ENCODE assay signal across 1 cellular context in the genomic region with DNA sequence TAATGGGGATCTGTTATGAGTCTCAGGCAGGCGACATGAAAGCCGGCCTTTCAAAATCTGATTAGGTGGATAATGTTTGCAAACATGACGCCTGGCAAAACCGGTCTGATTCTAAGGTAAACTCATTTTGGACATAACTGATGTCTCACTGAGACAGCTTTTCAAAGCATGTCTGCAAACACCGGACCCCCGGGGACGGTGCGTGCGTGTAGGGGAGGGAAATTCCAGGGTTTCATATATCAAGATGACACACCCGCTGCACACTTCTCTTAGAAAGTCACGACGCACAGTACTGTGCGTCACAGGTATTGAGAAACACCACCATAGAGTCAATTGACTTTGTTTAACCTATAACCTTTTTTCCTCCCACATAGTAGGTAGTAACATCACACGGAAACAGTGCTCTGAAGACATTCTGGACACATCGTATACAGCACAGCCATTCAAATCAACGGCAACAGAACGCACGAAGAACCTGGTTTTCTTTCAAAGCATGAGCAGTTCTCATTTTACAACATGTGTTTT.
A peak's percentile ranks its signal among the peaks of the same experiment; 100 is the strongest.
TF ChIP-seq lines count a peak whose summit lies in the region.

No MANE protein-coding gene starts in this region.

TF ChIP-seq in HepG2, 621 proteins besides CTCF, POLR2A, EP300 and RAD21 (continues in another document):
- TF ChIP-seq ISL2 (CRISPR knock-in tag; IDR thresholded peaks at IDR 0.05) (0 out of 2 replicates have a peak, but pooled peaks have one; percentile 26), ZNF775 (CRISPR knock-in tag; IDR thresholded peaks at IDR 0.05; ENCODE audit: borderline replicate concordance) (no peak), HMGA1 (CRISPR knock-in tag; conservative IDR thresholded peaks at IDR 0.05) (no peak), MTA3 (CRISPR knock-in tag; IDR thresholded peaks at IDR 0.05) (no peak), MTF2 (CRISPR knock-in tag; IDR thresholded peaks at IDR 0.05; ENCODE audit: borderline replicate concordance) (no peak), SIX4 (CRISPR knock-in tag; IDR thresholded peaks at IDR 0.05) (peak; percentile 92), SOX5 (CRISPR knock-in tag; IDR thresholded peaks at IDR 0.05; ENCODE audit: borderline replicate concordance) (peak; percentile 54; the same call in 1 of the 2 replicates), FOXA1 (IDR thresholded peaks at IDR 0.05) (no peak), FOXA1 (CRISPR knock-in tag; IDR thresholded peaks at IDR 0.05) (peak; percentile 68), JUN (CRISPR knock-in tag; IDR thresholded peaks at IDR 0.05) (no peak), ZNF124 (CRISPR knock-in tag; IDR thresholded peaks at IDR 0.05) (no peak), SP140L (CRISPR knock-in tag; IDR thresholded peaks at IDR 0.05; ENCODE audit: borderline replicate concordance) (no peak), RBM22 (optimal IDR thresholded peaks at IDR 0.05; ENCODE audit: low read length) (no peak), KDM3A (CRISPR knock-in tag; IDR thresholded peaks at IDR 0.05; ENCODE audit: low read depth) (no peak), SIN3A (IDR thresholded peaks at IDR 0.05; ENCODE audit: borderline replicate concordance, low read depth, low read length) (no peak), DNMT3B (CRISPR knock-in tag; conservative IDR thresholded peaks at IDR 0.05) (no peak), CBFB (CRISPR knock-in tag; IDR thresholded peaks at IDR 0.05) (no peak), PRPF4 (IDR thresholded peaks at IDR 0.05; ENCODE audit: low read depth, low read length, poor library complexity, severe bottlenecking) (no peak), ZNF3 (CRISPR knock-in tag; IDR thresholded peaks at IDR 0.05) (peak; percentile 76; the same call in 1 of the 2 replicates), KDM6A (CRISPR knock-in tag; IDR thresholded peaks at IDR 0.05; ENCODE audit: low read depth) (no peak), ZSCAN12 (CRISPR knock-in tag; IDR thresholded peaks at IDR 0.05) (no peak)
- TF ChIP-seq, protein P1, sequence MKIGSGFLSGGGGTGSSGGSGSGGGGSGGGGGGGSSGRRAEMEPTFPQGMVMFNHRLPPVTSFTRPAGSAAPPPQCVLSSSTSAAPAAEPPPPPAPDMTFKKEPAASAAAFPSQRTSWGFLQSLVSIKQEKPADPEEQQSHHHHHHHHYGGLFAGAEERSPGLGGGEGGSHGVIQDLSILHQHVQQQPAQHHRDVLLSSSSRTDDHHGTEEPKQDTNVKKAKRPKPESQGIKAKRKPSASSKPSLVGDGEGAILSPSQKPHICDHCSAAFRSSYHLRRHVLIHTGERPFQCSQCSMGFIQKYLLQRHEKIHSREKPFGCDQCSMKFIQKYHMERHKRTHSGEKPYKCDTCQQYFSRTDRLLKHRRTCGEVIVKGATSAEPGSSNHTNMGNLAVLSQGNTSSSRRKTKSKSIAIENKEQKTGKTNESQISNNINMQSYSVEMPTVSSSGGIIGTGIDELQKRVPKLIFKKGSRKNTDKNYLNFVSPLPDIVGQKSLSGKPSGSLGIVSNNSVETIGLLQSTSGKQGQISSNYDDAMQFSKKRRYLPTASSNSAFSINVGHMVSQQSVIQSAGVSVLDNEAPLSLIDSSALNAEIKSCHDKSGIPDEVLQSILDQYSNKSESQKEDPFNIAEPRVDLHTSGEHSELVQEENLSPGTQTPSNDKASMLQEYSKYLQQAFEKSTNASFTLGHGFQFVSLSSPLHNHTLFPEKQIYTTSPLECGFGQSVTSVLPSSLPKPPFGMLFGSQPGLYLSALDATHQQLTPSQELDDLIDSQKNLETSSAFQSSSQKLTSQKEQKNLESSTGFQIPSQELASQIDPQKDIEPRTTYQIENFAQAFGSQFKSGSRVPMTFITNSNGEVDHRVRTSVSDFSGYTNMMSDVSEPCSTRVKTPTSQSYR (CRISPR knock-in tag; IDR thresholded peaks at IDR 0.05; ENCODE audit: borderline replicate concordance) = no peak
- TF ChIP-seq, protein P2, sequence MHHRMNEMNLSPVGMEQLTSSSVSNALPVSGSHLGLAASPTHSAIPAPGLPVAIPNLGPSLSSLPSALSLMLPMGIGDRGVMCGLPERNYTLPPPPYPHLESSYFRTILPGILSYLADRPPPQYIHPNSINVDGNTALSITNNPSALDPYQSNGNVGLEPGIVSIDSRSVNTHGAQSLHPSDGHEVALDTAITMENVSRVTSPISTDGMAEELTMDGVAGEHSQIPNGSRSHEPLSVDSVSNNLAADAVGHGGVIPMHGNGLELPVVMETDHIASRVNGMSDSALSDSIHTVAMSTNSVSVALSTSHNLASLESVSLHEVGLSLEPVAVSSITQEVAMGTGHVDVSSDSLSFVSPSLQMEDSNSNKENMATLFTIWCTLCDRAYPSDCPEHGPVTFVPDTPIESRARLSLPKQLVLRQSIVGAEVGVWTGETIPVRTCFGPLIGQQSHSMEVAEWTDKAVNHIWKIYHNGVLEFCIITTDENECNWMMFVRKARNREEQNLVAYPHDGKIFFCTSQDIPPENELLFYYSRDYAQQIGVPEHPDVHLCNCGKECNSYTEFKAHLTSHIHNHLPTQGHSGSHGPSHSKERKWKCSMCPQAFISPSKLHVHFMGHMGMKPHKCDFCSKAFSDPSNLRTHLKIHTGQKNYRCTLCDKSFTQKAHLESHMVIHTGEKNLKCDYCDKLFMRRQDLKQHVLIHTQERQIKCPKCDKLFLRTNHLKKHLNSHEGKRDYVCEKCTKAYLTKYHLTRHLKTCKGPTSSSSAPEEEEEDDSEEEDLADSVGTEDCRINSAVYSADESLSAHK (CRISPR knock-in tag; IDR thresholded peaks at IDR 0.05; ENCODE audit: borderline replicate concordance) = no peak
- TF ChIP-seq, protein P3, sequence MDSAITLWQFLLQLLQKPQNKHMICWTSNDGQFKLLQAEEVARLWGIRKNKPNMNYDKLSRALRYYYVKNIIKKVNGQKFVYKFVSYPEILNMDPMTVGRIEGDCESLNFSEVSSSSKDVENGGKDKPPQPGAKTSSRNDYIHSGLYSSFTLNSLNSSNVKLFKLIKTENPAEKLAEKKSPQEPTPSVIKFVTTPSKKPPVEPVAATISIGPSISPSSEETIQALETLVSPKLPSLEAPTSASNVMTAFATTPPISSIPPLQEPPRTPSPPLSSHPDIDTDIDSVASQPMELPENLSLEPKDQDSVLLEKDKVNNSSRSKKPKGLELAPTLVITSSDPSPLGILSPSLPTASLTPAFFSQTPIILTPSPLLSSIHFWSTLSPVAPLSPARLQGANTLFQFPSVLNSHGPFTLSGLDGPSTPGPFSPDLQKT (CRISPR knock-in tag; IDR thresholded peaks at IDR 0.05; ENCODE audit: borderline replicate concordance) = no peak
- TF ChIP-seq, protein P4, sequence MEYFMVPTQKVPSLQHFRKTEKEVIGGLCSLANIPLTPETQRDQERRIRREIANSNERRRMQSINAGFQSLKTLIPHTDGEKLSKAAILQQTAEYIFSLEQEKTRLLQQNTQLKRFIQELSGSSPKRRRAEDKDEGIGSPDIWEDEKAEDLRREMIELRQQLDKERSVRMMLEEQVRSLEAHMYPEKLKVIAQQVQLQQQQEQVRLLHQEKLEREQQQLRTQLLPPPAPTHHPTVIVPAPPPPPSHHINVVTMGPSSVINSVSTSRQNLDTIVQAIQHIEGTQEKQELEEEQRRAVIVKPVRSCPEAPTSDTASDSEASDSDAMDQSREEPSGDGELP (IDR thresholded peaks at IDR 0.05; ENCODE audit: borderline replicate concordance, low read depth) = no peak
- TF ChIP-seq, protein P5, sequence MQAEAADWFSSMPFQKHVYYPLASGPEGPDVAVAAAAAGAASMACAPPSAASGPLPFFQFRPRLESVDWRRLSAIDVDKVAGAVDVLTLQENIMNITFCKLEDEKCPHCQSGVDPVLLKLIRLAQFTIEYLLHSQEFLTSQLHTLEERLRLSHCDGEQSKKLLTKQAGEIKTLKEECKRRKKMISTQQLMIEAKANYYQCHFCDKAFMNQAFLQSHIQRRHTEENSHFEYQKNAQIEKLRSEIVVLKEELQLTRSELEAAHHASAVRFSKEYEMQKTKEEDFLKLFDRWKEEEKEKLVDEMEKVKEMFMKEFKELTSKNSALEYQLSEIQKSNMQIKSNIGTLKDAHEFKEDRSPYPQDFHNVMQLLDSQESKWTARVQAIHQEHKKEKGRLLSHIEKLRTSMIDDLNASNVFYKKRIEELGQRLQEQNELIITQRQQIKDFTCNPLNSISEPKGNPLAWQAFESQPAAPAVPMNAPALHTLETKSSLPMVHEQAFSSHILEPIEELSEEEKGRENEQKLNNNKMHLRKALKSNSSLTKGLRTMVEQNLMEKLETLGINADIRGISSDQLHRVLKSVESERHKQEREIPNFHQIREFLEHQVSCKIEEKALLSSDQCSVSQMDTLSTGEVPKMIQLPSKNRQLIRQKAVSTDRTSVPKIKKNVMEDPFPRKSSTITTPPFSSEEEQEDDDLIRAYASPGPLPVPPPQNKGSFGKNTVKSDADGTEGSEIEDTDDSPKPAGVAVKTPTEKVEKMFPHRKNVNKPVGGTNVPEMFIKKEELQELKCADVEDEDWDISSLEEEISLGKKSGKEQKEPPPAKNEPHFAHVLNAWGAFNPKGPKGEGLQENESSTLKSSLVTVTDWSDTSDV (CRISPR knock-in tag; IDR thresholded peaks at IDR 0.05) = no peak
- TF ChIP-seq, protein P6, sequence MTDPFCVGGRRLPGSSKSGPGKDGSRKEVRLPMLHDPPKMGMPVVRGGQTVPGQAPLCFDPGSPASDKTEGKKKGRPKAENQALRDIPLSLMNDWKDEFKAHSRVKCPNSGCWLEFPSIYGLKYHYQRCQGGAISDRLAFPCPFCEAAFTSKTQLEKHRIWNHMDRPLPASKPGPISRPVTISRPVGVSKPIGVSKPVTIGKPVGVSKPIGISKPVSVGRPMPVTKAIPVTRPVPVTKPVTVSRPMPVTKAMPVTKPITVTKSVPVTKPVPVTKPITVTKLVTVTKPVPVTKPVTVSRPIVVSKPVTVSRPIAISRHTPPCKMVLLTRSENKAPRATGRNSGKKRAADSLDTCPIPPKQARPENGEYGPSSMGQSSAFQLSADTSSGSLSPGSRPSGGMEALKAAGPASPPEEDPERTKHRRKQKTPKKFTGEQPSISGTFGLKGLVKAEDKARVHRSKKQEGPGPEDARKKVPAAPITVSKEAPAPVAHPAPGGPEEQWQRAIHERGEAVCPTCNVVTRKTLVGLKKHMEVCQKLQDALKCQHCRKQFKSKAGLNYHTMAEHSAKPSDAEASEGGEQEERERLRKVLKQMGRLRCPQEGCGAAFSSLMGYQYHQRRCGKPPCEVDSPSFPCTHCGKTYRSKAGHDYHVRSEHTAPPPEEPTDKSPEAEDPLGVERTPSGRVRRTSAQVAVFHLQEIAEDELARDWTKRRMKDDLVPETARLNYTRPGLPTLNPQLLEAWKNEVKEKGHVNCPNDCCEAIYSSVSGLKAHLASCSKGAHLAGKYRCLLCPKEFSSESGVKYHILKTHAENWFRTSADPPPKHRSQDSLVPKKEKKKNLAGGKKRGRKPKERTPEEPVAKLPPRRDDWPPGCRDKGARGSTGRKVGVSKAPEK (CRISPR knock-in tag; IDR thresholded peaks at IDR 0.05; ENCODE audit: borderline replicate concordance) = no peak
- TF ChIP-seq, protein P7, sequence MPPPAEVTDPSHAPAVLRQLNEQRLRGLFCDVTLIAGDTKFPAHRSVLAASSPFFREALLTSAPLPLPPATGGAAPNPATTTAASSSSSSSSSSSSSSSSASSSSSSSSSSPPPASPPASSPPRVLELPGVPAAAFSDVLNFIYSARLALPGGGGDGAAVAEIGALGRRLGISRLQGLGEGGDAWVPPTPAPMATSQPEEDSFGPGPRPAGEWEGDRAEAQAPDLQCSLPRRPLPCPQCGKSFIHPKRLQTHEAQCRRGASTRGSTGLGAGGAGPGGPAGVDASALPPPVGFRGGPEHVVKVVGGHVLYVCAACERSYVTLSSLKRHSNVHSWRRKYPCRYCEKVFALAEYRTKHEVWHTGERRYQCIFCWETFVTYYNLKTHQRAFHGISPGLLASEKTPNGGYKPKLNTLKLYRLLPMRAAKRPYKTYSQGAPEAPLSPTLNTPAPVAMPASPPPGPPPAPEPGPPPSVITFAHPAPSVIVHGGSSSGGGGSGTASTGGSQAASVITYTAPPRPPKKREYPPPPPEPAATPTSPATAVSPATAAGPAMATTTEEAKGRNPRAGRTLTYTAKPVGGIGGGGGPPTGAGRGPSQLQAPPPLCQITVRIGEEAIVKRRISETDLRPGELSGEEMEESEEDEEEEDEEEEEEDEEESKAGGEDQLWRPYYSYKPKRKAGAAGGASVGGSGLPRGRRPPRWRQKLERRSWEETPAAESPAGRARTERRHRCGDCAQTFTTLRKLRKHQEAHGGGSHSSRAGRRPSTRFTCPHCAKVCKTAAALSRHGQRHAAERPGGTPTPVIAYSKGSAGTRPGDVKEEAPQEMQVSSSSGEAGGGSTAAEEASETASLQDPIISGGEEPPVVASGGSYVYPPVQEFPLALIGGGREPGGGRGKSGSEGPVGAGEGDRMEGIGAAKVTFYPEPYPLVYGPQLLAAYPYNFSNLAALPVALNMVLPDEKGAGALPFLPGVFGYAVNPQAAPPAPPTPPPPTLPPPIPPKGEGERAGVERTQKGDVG (CRISPR knock-in tag; IDR thresholded peaks at IDR 0.05; ENCODE audit: borderline replicate concordance) = no peak
- TF ChIP-seq, protein P8, sequence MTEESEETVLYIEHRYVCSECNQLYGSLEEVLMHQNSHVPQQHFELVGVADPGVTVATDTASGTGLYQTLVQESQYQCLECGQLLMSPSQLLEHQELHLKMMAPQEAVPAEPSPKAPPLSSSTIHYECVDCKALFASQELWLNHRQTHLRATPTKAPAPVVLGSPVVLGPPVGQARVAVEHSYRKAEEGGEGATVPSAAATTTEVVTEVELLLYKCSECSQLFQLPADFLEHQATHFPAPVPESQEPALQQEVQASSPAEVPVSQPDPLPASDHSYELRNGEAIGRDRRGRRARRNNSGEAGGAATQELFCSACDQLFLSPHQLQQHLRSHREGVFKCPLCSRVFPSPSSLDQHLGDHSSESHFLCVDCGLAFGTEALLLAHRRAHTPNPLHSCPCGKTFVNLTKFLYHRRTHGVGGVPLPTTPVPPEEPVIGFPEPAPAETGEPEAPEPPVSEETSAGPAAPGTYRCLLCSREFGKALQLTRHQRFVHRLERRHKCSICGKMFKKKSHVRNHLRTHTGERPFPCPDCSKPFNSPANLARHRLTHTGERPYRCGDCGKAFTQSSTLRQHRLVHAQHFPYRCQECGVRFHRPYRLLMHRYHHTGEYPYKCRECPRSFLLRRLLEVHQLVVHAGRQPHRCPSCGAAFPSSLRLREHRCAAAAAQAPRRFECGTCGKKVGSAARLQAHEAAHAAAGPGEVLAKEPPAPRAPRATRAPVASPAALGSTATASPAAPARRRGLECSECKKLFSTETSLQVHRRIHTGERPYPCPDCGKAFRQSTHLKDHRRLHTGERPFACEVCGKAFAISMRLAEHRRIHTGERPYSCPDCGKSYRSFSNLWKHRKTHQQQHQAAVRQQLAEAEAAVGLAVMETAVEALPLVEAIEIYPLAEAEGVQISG (CRISPR knock-in tag; IDR thresholded peaks at IDR 0.05) = no peak
- TF ChIP-seq, protein P9, sequence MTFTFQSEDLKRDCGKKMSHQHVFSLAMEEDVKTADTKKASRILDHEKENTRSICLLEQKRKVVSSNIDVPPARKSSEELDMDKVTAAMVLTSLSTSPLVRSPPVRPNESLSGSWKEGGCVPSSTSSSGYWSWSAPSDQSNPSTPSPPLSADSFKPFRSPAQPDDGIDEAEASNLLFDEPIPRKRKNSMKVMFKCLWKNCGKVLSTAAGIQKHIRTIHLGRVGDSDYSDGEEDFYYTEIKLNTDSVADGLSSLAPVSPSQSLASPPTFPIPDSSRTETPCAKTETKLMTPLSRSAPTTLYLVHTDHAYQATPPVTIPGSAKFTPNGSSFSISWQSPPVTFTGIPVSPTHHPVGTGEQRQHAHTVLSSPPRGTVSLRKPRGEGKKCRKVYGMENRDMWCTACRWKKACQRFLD (CRISPR knock-in tag; IDR thresholded peaks at IDR 0.05; ENCODE audit: borderline replicate concordance) = no peak
